ENCODE assay signal across 8 cellular contexts in genomic region chr2:96538487-96539214, GRCh38. TPM values are rescaled to one million over a fixed set of nuclear protein-coding genes. Genes with fewer than 3 reads are reported as not detected.
DNase-seq lines count a peak whose midpoint lies in the region; TF ChIP-seq lines count a peak whose summit lies in the region.

No MANE protein-coding gene starts in this region.

- H3K9me3 Mint-ChIP-seq in osteocyte (ENCODE audit: unreplicated experiment) = no peaks in the 10 kb centered on the region

- peak overlapping the region; percentile 89 for H3K4me3 Mint-ChIP-seq in osteocyte (ENCODE audit: unreplicated experiment)

- peaks cover 6% of the 10 kb centered on the region for H3K36me3 Mint-ChIP-seq in osteocyte (ENCODE audit: unreplicated experiment)

- peaks cover 52% of the 10 kb centered on the region for H3K4me1 Mint-ChIP-seq in osteocyte (ENCODE audit: unreplicated experiment)

- H3K27ac ChIP-seq in temporal lobe (ENCODE audit: low read depth, low read length) = peak overlapping the region; percentile 70

- DNase-seq in NCI-H526 (lab: John Stamatoyannopoulos, UW) = peak; percentile 25 to 64
- no peak for DNase-seq in NCI-H526 treated with DMSO at 0.1 percent for 48 hours (lab: John Stamatoyannopoulos, UW)
- DNase-seq in activated T-helper 1 cell treated with anti-CD3 and anti-CD28 coated beads, Interleukin-2, amount 50 U/mL, for 16 hours (ENCODE audit: low read depth in 1 of 2, low spot score in 1 of 2) = peak; percentile 78 to 91
- peak; percentile 37 for DNase-seq in germinal center (ENCODE audit: low spot score)
- DNase-seq in osteocyte (ENCODE audit: extremely low spot score, unreplicated experiment) = no peak
- DNase-seq in NCI-H2196 treated with DMSO at 0.1 percent for 48 hours (lab: John Stamatoyannopoulos, UW; ENCODE audit: unreplicated experiment) = no peak
- no peak for DNase-seq in cerebellum (ENCODE audit: low spot score)

- peak overlapping the region; percentile 27 for H3K27ac Mint-ChIP-seq in osteocyte (ENCODE audit: unreplicated experiment)

- no peak for TF ChIP-seq CTCF in osteocyte (IDR thresholded peaks at IDR 0.05)

- H3K27me3 Mint-ChIP-seq in osteocyte (ENCODE audit: unreplicated experiment) = no peaks in the 10 kb centered on the region

RNA-seq across cellular contexts. Expression of gene ARID5A, which starts 2.1 kb away (rescaled TPM):
- total RNA-seq in osteocyte (25.9 and 26.3 TPM in 2 replicates), temporal lobe (2.2 TPM), cerebellum (2.6 TPM)

RNA-seq across cellular contexts. Expression of gene NEURL3, which starts 33.5 kb away (rescaled TPM):
- total RNA-seq in osteocyte (not detected in 2 replicates), temporal lobe (not detected), cerebellum (not detected)

Comparison
In these comparisons a context has a peak if more than half of its experiments do, and no peak if none do; other contexts are left out.
1. DNase-seq: peak in NCI-H526 (2 of 2), activated T-helper 1 cell treated with anti-CD3 and anti-CD28 coated beads, Interleukin-2, amount 50 U/mL, for 16 hours (2 of 2) and germinal center (single experiment); none in NCI-H526 treated with DMSO at 0.1 percent for 48 hours (single experiment), osteocyte (single experiment), NCI-H2196 treated with DMSO at 0.1 percent for 48 hours (single experiment) and cerebellum (single experiment).